In genomic region chr9:107274953-107275422, GRCh38 we compare ENCODE assay signal across 1 cellular context.
TF ChIP-seq lines count a peak whose summit lies in the region.

No MANE protein-coding gene starts in this region.

TF ChIP-seq in HEK293, 187 proteins besides CTCF, POLR2A, EP300 and RAD21 (continued from another document):
- TF ChIP-seq PRDM10 (tag by site-specific recombination; IDR thresholded peaks at IDR 0.05) (no peak), ZNF274 (IDR thresholded peaks at IDR 0.05; ENCODE audit: low read length) (no peak), ZNF274 (tag by site-specific recombination; IDR thresholded peaks at IDR 0.05; ENCODE audit: borderline replicate concordance) (no peak), ZNF184 (tag by site-specific recombination; IDR thresholded peaks at IDR 0.05) (no peak), ZNF148 (tag by site-specific recombination; IDR thresholded peaks at IDR 0.05; ENCODE audit: borderline replicate concordance) (no peak), OSR2 (tag by site-specific recombination; IDR thresholded peaks at IDR 0.05) (peak; percentile 41), ZNF140 (tag by site-specific recombination; IDR thresholded peaks at IDR 0.05) (no peak), ZNF221 (tag by site-specific recombination; IDR thresholded peaks at IDR 0.05; ENCODE audit: borderline replicate concordance) (no peak), ZBTB10 (tag by site-specific recombination; IDR thresholded peaks at IDR 0.05) (no peak), ZNF324 (tag by site-specific recombination; IDR thresholded peaks at IDR 0.05) (no peak), ZNF747 (tag by site-specific recombination; IDR thresholded peaks at IDR 0.05) (no peak), ZNF629 (tag by site-specific recombination; IDR thresholded peaks at IDR 0.05) (peak; percentile 77), ZNF791 (tag by site-specific recombination; IDR thresholded peaks at IDR 0.05) (no peak), ZNF2 (tag by site-specific recombination; IDR thresholded peaks at IDR 0.05) (no peak), SALL2 (tag by site-specific recombination; IDR thresholded peaks at IDR 0.05; ENCODE audit: borderline replicate concordance) (no peak), ZNF366 (tag by site-specific recombination; conservative IDR thresholded peaks at IDR 0.05) (peak; percentile 36; the same call in 1 of the 2 replicates), ZFP69B (tag by site-specific recombination; IDR thresholded peaks at IDR 0.05) (no peak), ZNF146 (tag by site-specific recombination; IDR thresholded peaks at IDR 0.05) (no peak), AEBP2 (tag by site-specific recombination; IDR thresholded peaks at IDR 0.05; ENCODE audit: borderline replicate concordance) (no peak), ZNF214 (tag by site-specific recombination; IDR thresholded peaks at IDR 0.05; ENCODE audit: borderline replicate concordance) (no peak), RBAK (tag by site-specific recombination; IDR thresholded peaks at IDR 0.05) (no peak), ZNF426 (tag by site-specific recombination; IDR thresholded peaks at IDR 0.05) (no peak), ZNF600 (tag by site-specific recombination; IDR thresholded peaks at IDR 0.05) (peak; percentile 78), SP7 (tag by site-specific recombination; IDR thresholded peaks at IDR 0.05) (peak; percentile 50; the same call in 1 of the 2 replicates), INSM2 (tag by site-specific recombination; IDR thresholded peaks at IDR 0.05) (peak; percentile 54; the same call in 1 of the 2 replicates), ZFHX2 (tag by site-specific recombination; conservative IDR thresholded peaks at IDR 0.05) (no peak), ZNF639 (tag by site-specific recombination; IDR thresholded peaks at IDR 0.05) (peak; percentile 62; the same call in 1 of the 2 replicates), ZNF48 (tag by site-specific recombination; IDR thresholded peaks at IDR 0.05) (no peak), ZNF433 (tag by site-specific recombination; IDR thresholded peaks at IDR 0.05; ENCODE audit: low read depth) (no peak), ZBTB20 (tag by site-specific recombination; IDR thresholded peaks at IDR 0.05) (no peak), ZNF10 (tag by site-specific recombination; IDR thresholded peaks at IDR 0.05) (no peak), ZNF837 (tag by site-specific recombination; IDR thresholded peaks at IDR 0.05) (no peak), TSHZ1 (tag by site-specific recombination; IDR thresholded peaks at IDR 0.05; ENCODE audit: borderline replicate concordance) (peak; percentile 59; the same call in 1 of the 2 replicates)
- TF ChIP-seq, protein P1, sequence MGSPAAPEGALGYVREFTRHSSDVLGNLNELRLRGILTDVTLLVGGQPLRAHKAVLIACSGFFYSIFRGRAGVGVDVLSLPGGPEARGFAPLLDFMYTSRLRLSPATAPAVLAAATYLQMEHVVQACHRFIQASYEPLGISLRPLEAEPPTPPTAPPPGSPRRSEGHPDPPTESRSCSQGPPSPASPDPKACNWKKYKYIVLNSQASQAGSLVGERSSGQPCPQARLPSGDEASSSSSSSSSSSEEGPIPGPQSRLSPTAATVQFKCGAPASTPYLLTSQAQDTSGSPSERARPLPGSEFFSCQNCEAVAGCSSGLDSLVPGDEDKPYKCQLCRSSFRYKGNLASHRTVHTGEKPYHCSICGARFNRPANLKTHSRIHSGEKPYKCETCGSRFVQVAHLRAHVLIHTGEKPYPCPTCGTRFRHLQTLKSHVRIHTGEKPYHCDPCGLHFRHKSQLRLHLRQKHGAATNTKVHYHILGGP (tag by site-specific recombination; IDR thresholded peaks at IDR 0.05) = no peak
- TF ChIP-seq, protein P2, sequence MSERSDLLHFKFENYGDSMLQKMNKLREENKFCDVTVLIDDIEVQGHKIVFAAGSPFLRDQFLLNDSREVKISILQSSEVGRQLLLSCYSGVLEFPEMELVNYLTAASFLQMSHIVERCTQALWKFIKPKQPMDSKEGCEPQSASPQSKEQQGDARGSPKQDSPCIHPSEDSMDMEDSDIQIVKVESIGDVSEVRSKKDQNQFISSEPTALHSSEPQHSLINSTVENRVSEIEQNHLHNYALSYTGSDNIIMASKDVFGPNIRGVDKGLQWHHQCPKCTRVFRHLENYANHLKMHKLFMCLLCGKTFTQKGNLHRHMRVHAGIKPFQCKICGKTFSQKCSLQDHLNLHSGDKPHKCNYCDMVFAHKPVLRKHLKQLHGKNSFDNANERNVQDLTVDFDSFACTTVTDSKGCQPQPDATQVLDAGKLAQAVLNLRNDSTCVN (tag by site-specific recombination; optimal IDR thresholded peaks at IDR 0.05) = no peak
- TF ChIP-seq, protein P3, sequence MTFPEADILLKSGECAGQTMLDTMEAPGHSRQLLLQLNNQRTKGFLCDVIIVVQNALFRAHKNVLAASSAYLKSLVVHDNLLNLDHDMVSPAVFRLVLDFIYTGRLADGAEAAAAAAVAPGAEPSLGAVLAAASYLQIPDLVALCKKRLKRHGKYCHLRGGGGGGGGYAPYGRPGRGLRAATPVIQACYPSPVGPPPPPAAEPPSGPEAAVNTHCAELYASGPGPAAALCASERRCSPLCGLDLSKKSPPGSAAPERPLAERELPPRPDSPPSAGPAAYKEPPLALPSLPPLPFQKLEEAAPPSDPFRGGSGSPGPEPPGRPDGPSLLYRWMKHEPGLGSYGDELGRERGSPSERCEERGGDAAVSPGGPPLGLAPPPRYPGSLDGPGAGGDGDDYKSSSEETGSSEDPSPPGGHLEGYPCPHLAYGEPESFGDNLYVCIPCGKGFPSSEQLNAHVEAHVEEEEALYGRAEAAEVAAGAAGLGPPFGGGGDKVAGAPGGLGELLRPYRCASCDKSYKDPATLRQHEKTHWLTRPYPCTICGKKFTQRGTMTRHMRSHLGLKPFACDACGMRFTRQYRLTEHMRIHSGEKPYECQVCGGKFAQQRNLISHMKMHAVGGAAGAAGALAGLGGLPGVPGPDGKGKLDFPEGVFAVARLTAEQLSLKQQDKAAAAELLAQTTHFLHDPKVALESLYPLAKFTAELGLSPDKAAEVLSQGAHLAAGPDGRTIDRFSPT (tag by site-specific recombination; IDR thresholded peaks at IDR 0.05) = peak; percentile 60
